In the genomic region with DNA sequence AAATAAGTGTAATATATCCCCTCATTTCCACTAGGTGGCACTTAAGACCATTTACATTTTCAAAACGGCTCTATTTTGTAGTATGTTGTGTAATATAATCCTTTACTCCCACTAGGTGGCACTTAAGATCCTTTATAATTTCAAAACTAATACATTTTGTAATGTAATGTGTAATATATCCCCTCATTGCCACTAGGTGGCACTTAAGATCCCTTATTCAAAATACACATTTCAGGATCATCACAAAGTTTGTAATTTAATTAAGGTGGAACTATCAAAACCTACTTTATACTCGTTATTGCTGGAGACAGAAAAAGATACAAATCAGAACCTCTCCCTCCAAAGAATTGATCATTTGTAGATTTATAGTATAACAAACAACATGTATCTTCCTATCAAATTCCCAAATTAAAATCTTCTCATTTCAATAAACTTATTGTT, we compare ENCODE assay signal across 8 cellular contexts.
DNase-seq lines count a peak whose midpoint lies in the region; ATAC-seq, FAIRE-seq and TF ChIP-seq lines count a peak whose summit lies in the region.

No MANE protein-coding gene starts in this region.

- peaks cover 0 to 1% (median 0%) of the 10 kb centered on the region in 3 donors for H3K27me3 ChIP-seq in psoas muscle (ENCODE audit: insufficient read depth in 3 of 3, low read length in 2 of 3)

- H3K4me1 ChIP-seq in psoas muscle, result peaks cover 5% of the 10 kb centered on the region

- H3K4me3 ChIP-seq in psoas muscle, result no peak overlapping the region

- peak; percentile 88 for ATAC-seq in HG03159 (IDR thresholded peaks at IDR 0.05; ENCODE audit: unreplicated experiment)
- peak; percentile 89 to 91 (median 90) for ATAC-seq in psoas muscle

- no peaks in the 10 kb centered on the region for H3K36me3 ChIP-seq in psoas muscle (ENCODE audit: insufficient read depth in 1 of 2, low read depth in 1 of 2)

- intact Hi-C loops in psoas muscle (cut with DNase I), result loop anchor here (1.0 to 10.0 kb wide), 6 partner anchors 132 to 391 kb away; partner anchors contain the start of gene ARHGAP6 (in 1 of the 2)

- in situ Hi-C loops in Caki2 (cut with HindIII; ENCODE audit: low pct_unique_long_range_greater_than_20kb, low sequenced_read_pairs), result no loop called here

- no peak overlapping the region for H3K27ac ChIP-seq in VCaP
- no peak overlapping the region for H3K27ac ChIP-seq in psoas muscle

- WGBS in psoas muscle, 3 donors, result 0 to 5% (median 0%) methylated on average over 2 of the region's 2 CpGs

- TF ChIP-seq CTCF in VCaP (conservative IDR thresholded peaks at IDR 0.05), result peak; percentile 84
- TF ChIP-seq CTCF in psoas muscle (IDR thresholded peaks at IDR 0.05), result peak; percentile 91

- H3K9me3 ChIP-seq in psoas muscle, result no peaks in the 10 kb centered on the region

- FAIRE-seq in GM19239 (lab: Jason Lieb, UNC), result peak; percentile 96

- peak; percentile 41 for DNase-seq in Caki2 (ENCODE audit: low read depth)
- DNase-seq in GM19239 (ENCODE audit: insufficient read length, low spot score), result peak; percentile 9
- peak; percentile 26 for DNase-seq in NCI-H2171 (lab: John Stamatoyannopoulos, UW)
- peak; percentile 62 for DNase-seq in glomerular endothelial cell (ENCODE audit: extremely low read depth, low read depth, low spot score)
- DNase-seq in psoas muscle, result no peak
- DNase-seq in NK-92 treated with Interleukin-12 subunit alpha and Interleukin-12 subunit beta, amount 100 ng/mL, for 24 hours (lab: John Stamatoyannopoulos, UW), result no peak

Comparison
In these comparisons a context has a peak if more than half of its experiments do, and no peak if none do; other contexts are left out.
1. DNase-seq: peak in Caki2 (single experiment), GM19239 (single experiment), NCI-H2171 (single experiment) and glomerular endothelial cell (single experiment); none in psoas muscle (0 of 2) and NK-92 treated with Interleukin-12 subunit alpha and Interleukin-12 subunit beta, amount 100 ng/mL, for 24 hours (single experiment).